Comparison of ENCODE assay signal across 22 cellular contexts in the genomic region with DNA sequence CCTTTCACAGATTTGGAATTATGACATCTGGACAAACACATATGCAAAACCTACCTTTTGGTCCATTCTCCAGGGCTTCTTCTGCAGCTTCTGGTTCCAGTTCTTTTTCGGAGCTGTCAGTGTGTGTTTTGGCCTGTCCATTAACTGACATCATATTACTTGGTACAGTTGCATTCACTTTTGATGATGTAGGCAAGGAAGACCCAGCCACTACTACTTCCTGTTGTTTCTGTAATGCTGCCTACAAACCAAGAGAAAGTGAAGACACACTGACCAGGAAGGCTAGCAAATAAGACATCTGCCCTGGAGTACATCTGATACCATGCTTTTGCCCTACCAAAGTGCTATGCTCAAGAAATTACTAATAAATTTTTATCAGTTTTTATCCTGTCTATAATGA. TPM values are rescaled to one million over a fixed set of nuclear protein-coding genes. Genes with fewer than 3 reads are reported as not detected.
DNase-seq lines count a peak whose midpoint lies in the region; ATAC-seq, FAIRE-seq and TF ChIP-seq lines count a peak whose summit lies in the region.
"Had no signal": no experiment of that assay in that cellular context is flagged by ENCODE, and none has a peak within 500 bp of the region (broad histone marks: within the 10 kb centered on the region; RNA-seq: fewer than 3 reads in every experiment).

No MANE protein-coding gene starts in this region.

- H3K4me1 Mint-ChIP-seq in activated CD4-positive, alpha-beta memory T cell treated with anti-CD3 and anti-CD28 coated beads, Interleukin-2, amount 10 ng/mL, durations not matched to agents 7 days and 5 days = peaks cover 27% of the 10 kb centered on the region
- peaks cover 9% of the 10 kb centered on the region for H3K4me1 Mint-ChIP-seq in activated CD4-positive, alpha-beta memory T cell treated with anti-CD3 and anti-CD28 coated beads for 36 hours (ENCODE audit: low read depth)
- H3K4me1 Mint-ChIP-seq in naive B cell = peaks cover 35 to 73% (median 43%) of the 10 kb centered on the region in 3 donors

- H3K79me2 ChIP-seq in GM12878 (ENCODE audit: control insufficient read depth, insufficient read depth, low read length) = no peaks in the 10 kb centered on the region; the same call in 1 of the 2 replicates

- peaks cover 51% of the 10 kb centered on the region for H3K36me3 Mint-ChIP-seq in activated CD4-positive, alpha-beta memory T cell treated with anti-CD3 and anti-CD28 coated beads, Interleukin-2, amount 10 ng/mL, durations not matched to agents 7 days and 5 days (ENCODE audit: low read depth)
- H3K36me3 Mint-ChIP-seq in activated CD4-positive, alpha-beta memory T cell treated with anti-CD3 and anti-CD28 coated beads for 36 hours = peaks cover 22% of the 10 kb centered on the region
- peaks cover 9 to 43% of the 10 kb centered on the region in 2 donors for H3K36me3 Mint-ChIP-seq in naive B cell

- TF ChIP-seq RAD21 in GM12878 (IDR thresholded peaks at IDR 0.05; ENCODE audit: insufficient read depth, low read depth, low read length) = no peak

- TF ChIP-seq EP300 in GM12878 (IDR thresholded peaks at IDR 0.05; ENCODE audit: borderline replicate concordance in 1 of 2, control insufficient read depth in 1 of 2, low read depth in 2 of 2, low read length in 2 of 2) = no peak

- SMC1A ChIA-PET in GM12878 (lab: Charles Lee; ENCODE audit: uncharacterized antibody, unreplicated experiment) = interaction anchor here (2.5 kb wide), 1 partner anchor 29 kb away, joined by 7 read pairs; no protein-coding TSS in a partner anchor

- FAIRE-seq in GM12878 (lab: Jason Lieb, UNC) = no peak
- FAIRE-seq: A549, GM12892, GM18507 had no signal

- peak overlapping the region; percentile 37 for H3K27ac Mint-ChIP-seq in activated CD4-positive, alpha-beta memory T cell treated with anti-CD3 and anti-CD28 coated beads, Interleukin-2, amount 10 ng/mL, durations not matched to agents 7 days and 5 days
- no peak overlapping the region for H3K27ac Mint-ChIP-seq in activated CD4-positive, alpha-beta memory T cell treated with anti-CD3 and anti-CD28 coated beads for 36 hours
- H3K27ac Mint-ChIP-seq in naive B cell = peak overlapping the region in 4 of 6 donors; percentile 39 to 81 (median 54)

- no peak overlapping the region for H3K9ac ChIP-seq in GM12878 (ENCODE audit: control insufficient read depth, insufficient read depth, low read length)
- H3K9ac ChIP-seq: BLaER1 treated with 17β-estradiol and CSF1 and Interleukin-3, amounts not matched to agents 10 nM and 100 nM; GM23248 had no signal

- H3K27me3 ChIP-seq in GM12878 (replicated peaks in 1 of 2; ENCODE audit: control insufficient read depth in 2 of 2, insufficient read depth in 2 of 2, low read length in 1 of 2) = no peaks in the 10 kb centered on the region
- H3K27me3 ChIP-seq: BLaER1 treated with 17β-estradiol and CSF1 and Interleukin-3, amounts not matched to agents 10 nM and 100 nM had no signal

- H3K36me3 ChIP-seq in GM12878 (ENCODE audit: control insufficient read depth in 2 of 2, insufficient read depth in 2 of 2, low read length in 1 of 2) = peaks cover 14 to 36% of the 10 kb centered on the region in 2 experiments
- H3K36me3 ChIP-seq in mucosa of descending colon (ENCODE audit: low read depth) = peaks cover 13% of the 10 kb centered on the region

- RAD21 ChIA-PET in GM12878 (lab: Charles Lee; ENCODE audit: unreplicated experiment) = interaction anchor here (1.1 to 2.9 kb wide), 2 partner anchors 27 to 29 kb away, joined by 3 to 9 read pairs; no protein-coding TSS in a partner anchor

- ATAC-seq in HG02885 (IDR thresholded peaks at IDR 0.05; ENCODE audit: poor library complexity, unreplicated experiment) = peak; percentile 46
- ATAC-seq in GM12878 = peak; percentile 36; the same call in 2 of the 3 replicates
- ATAC-seq in naive B cell (ENCODE audit: low read depth in 2 of 2) = no peak
- ATAC-seq in mucosa of descending colon = no peak
- ATAC-seq: A549 had no signal

- H3K27ac ChIP-seq in GM12878 (ENCODE audit: control insufficient read depth, insufficient read depth) = no peak overlapping the region
- H3K27ac ChIP-seq: A549; BLaER1 treated with 17β-estradiol and CSF1 and Interleukin-3, amounts not matched to agents 10 nM and 100 nM; GM23248 had no signal

- H3K4me2 ChIP-seq in GM12878 (ENCODE audit: control insufficient read depth, insufficient read depth) = no peak overlapping the region
- H3K4me2 ChIP-seq: A549; BLaER1 treated with 17β-estradiol and CSF1 and Interleukin-3, amounts not matched to agents 10 nM and 100 nM had no signal

- no peak for DNase-seq in activated CD4-positive, alpha-beta memory T cell treated with anti-CD3 and anti-CD28 coated beads, Interleukin-2, amount 10 ng/mL, durations not matched to agents 7 days and 5 days
- no peak for DNase-seq in activated CD4-positive, alpha-beta memory T cell treated with anti-CD3 and anti-CD28 coated beads for 36 hours
- DNase-seq in GM12878 (ENCODE audit: low read depth, low spot score) (no peak), naive B cell (no peak), mucosa of descending colon (no peak), putamen (ENCODE audit: low spot score) (no peak)
- no peak for DNase-seq in stimulated activated CD4-positive, alpha-beta T cell treated with anti-CD3 and anti-CD28 coated beads, Interleukin-2, amount 100 ng/mL, for 48 hours
- DNase-seq: CD8-positive, alpha-beta memory T cell; DMS53; GM23248; HCEC 1CT; NCI-H1105 treated with DMSO at 0.1 percent for 48 hours; NCI-H1694 treated with DMSO at 0.1 percent for 48 hours; NCI-H510A; NCI-H748 treated with DMSO at 0.1 percent for 48 hours; OCI-M1; SHP77 had no signal

- TF ChIP-seq POLR2A in GM12878 (IDR thresholded peaks at IDR 0.05; ENCODE audit: low read depth, low read length) = no peak

- POLR2A ChIA-PET in activated CD4-positive, alpha-beta memory T cell treated with anti-CD3 and anti-CD28 coated beads, Interleukin-2, amount 10 ng/mL, durations not matched to agents 7 days and 5 days (lab: Charles Lee) = no interaction called here
- POLR2A ChIA-PET in activated CD4-positive, alpha-beta memory T cell treated with anti-CD3 and anti-CD28 coated beads for 36 hours (lab: Charles Lee) = no interaction called here
- POLR2A ChIA-PET in GM12878 (lab: Charles Lee) = no interaction called here

- in situ Hi-C loops in GM12878 (cut with MboI) = no loop called here

- no peak overlapping the region for H3K4me3 ChIP-seq in GM12878
- H3K4me3 ChIP-seq in mucosa of descending colon = no peak overlapping the region
- H3K4me3 ChIP-seq: A549; BLaER1 treated with 17β-estradiol and CSF1 and Interleukin-3, amounts not matched to agents 10 nM and 100 nM; GM23248 had no signal

- intact Hi-C loops in activated CD4-positive, alpha-beta memory T cell treated with anti-CD3 and anti-CD28 coated beads for 36 hours (cut with micrococcal nuclease) = no loop called here
- intact Hi-C loops in GM12878 (cut with micrococcal nuclease; ENCODE audit: unreplicated experiment) (no loop called here), mucosa of descending colon (cut with DNase I, micrococcal nuclease) (no loop called here)

- no peaks in the 10 kb centered on the region for H3K27me3 Mint-ChIP-seq in activated CD4-positive, alpha-beta memory T cell treated with anti-CD3 and anti-CD28 coated beads, Interleukin-2, amount 10 ng/mL, durations not matched to agents 7 days and 5 days
- no peaks in the 10 kb centered on the region for H3K27me3 Mint-ChIP-seq in activated CD4-positive, alpha-beta memory T cell treated with anti-CD3 and anti-CD28 coated beads for 36 hours
- H3K27me3 Mint-ChIP-seq in naive B cell = no peaks in the 10 kb centered on the region
- H3K27me3 Mint-ChIP-seq: CD8-positive, alpha-beta memory T cell had no signal

- H3K4me3 Mint-ChIP-seq in activated CD4-positive, alpha-beta memory T cell treated with anti-CD3 and anti-CD28 coated beads, Interleukin-2, amount 10 ng/mL, durations not matched to agents 7 days and 5 days = no peak overlapping the region
- no peak overlapping the region for H3K4me3 Mint-ChIP-seq in activated CD4-positive, alpha-beta memory T cell treated with anti-CD3 and anti-CD28 coated beads for 36 hours
- peak overlapping the region in 3 of 8 donors; percentile 6 to 59 (median 10) for H3K4me3 Mint-ChIP-seq in naive B cell
- H3K4me3 Mint-ChIP-seq: CD8-positive, alpha-beta memory T cell had no signal

- no TSS peak for BruUV-seq in GM12878 (replicated peaks; lab: Mats Ljungman, UMichigan)

- no peaks in the 10 kb centered on the region for H3K9me3 Mint-ChIP-seq in activated CD4-positive, alpha-beta memory T cell treated with anti-CD3 and anti-CD28 coated beads, Interleukin-2, amount 10 ng/mL, durations not matched to agents 7 days and 5 days
- no peaks in the 10 kb centered on the region for H3K9me3 Mint-ChIP-seq in activated CD4-positive, alpha-beta memory T cell treated with anti-CD3 and anti-CD28 coated beads for 36 hours
- no peaks in the 10 kb centered on the region for H3K9me3 Mint-ChIP-seq in naive B cell
- H3K9me3 Mint-ChIP-seq: CD8-positive, alpha-beta memory T cell had no signal

- H3K9me3 ChIP-seq in GM12878 (replicated peaks; ENCODE audit: control insufficient read depth, insufficient read depth, low read length) (no peaks in the 10 kb centered on the region), mucosa of descending colon (no peaks in the 10 kb centered on the region)
- H3K9me3 ChIP-seq: A549; BLaER1 treated with 17β-estradiol and CSF1 and Interleukin-3, amounts not matched to agents 10 nM and 100 nM had no signal

- no peaks in the 10 kb centered on the region for H4K20me1 ChIP-seq in GM12878 (ENCODE audit: control insufficient read depth, insufficient read depth)

- no peak overlapping the region for H2AFZ ChIP-seq in GM12878 (ENCODE audit: control insufficient read depth, low read depth, low read length)
- H2AFZ ChIP-seq: GM23248 had no signal

- TF ChIP-seq CTCF in GM12878 (IDR thresholded peaks at IDR 0.05 in 2 of 3, conservative IDR thresholded peaks at IDR 0.05 in 1 of 3; ENCODE audit: control insufficient read depth in 2 of 3, extremely low read depth in 1 of 3, insufficient read depth in 1 of 3, low read depth in 3 of 3, low read length in 3 of 3) (no peak), mucosa of descending colon (IDR thresholded peaks at IDR 0.05) (no peak)

- CTCF ChIA-PET in activated CD4-positive, alpha-beta memory T cell treated with anti-CD3 and anti-CD28 coated beads, Interleukin-2, amount 10 ng/mL, durations not matched to agents 7 days and 5 days (lab: Charles Lee) = interaction anchor here (0.6 to 3.8 kb wide), 5 partner anchors 22 to 253 kb away, joined by 3 to 15 read pairs (median 3); a partner anchor contains a TSS
- CTCF ChIA-PET in activated CD4-positive, alpha-beta memory T cell treated with anti-CD3 and anti-CD28 coated beads for 36 hours (lab: Charles Lee) = interaction anchor here (1.5 kb wide), 1 partner anchor 29 kb away, joined by 8 read pairs; no protein-coding TSS in a partner anchor
- CTCF ChIA-PET in GM12878 (lab: Yijun Ruan, JAX) = interaction anchor here (1.3 to 6.0 kb wide), 7 partner anchors 25 to 178 kb away, joined by 3 to 32 read pairs (median 5); no protein-coding TSS in a partner anchor

- H3K4me1 ChIP-seq in GM12878 (ENCODE audit: control insufficient read depth, insufficient read depth, low read length) (peaks cover 9% of the 10 kb centered on the region), mucosa of descending colon (ENCODE audit: low read depth) (no peaks in the 10 kb centered on the region)
- H3K4me1 ChIP-seq: A549 had no signal

- 94% methylated on average over 1 of the region's 1 CpG for WGBS in GM12878 (ENCODE audit: insufficient coverage, insufficient replicate concordance, low lambda C conversion rate, missing lambda C conversion rate)

RNA-seq across cellular contexts. Expression of a gene that starts 31.9 kb away (rescaled TPM):
- 10 to 100 TPM; 22.5 to 24.6 TPM for total RNA-seq in activated CD4-positive, alpha-beta memory T cell treated with anti-CD3 and anti-CD28 coated beads, Interleukin-2, amount 10 ng/mL, durations not matched to agents 7 days and 5 days
- 10 to 100 TPM; 18.7 to 20.7 TPM for total RNA-seq in activated CD4-positive, alpha-beta memory T cell treated with anti-CD3 and anti-CD28 coated beads for 36 hours
- 19.9 and 29.2 TPM in 2 replicates for total RNA-seq in GM12878 (2013; cell fraction: nucleolus; rRNA removed)
- total RNA-seq in GM12878 (2014; rRNA removed) = 21.2 and 24.9 TPM in 2 replicates
- total RNA-seq in GM12878 (2014; rRNA removed; fragmentation: Illumina TruSeq; extraction: Trizol) = 25.4 and 25.9 TPM in 2 replicates
- 20.5 and 22.3 TPM in 2 replicates for total RNA-seq in GM12878 (2021)
- 44.0 TPM for polyA plus RNA-seq in GM12878 (2011; ENCODE audit: low read depth)
- polyA plus RNA-seq in GM12878 (2011; rRNA removed) = 25.6 and 35.8 TPM in 2 replicates
- polyA plus RNA-seq in GM12878 (2011; cell fraction: cytosol; rRNA removed) = 9.8 and 11.1 TPM in 2 replicates
- 9.4 and 12.7 TPM in 2 replicates for polyA plus RNA-seq in GM12878 (2011; cell fraction: nucleus; rRNA removed)
- 19.6 and 22.5 TPM in 2 replicates for polyA plus RNA-seq in GM12878 (2012)
- 27.9 and 29.9 TPM in 2 replicates for polyA plus RNA-seq in GM12878 (2014; fragmentation: Illumina TruSeq; extraction: Trizol)
- polyA plus RNA-seq in GM12878 (2014; fragmentation: Nextera tagmentation; extraction: Ambion mirVana) = 1 to 10 TPM; 7.5 to 8.9 TPM
- 16.3 and 17.0 TPM in 2 replicates for polyA plus RNA-seq in GM12878 (2014; rRNA removed)
- 10 to 100 TPM; 17.4 to 19.5 TPM for polyA plus RNA-seq in GM12878 (2016; fragmentation: Nextera tagmentation; extraction: Ambion mirVana)
- 13.6 and 20.0 TPM in 2 replicates for polyA minus RNA-seq in GM12878 (2011; rRNA and poly(A)+ RNA removed)
- polyA minus RNA-seq in GM12878 (2011; cell fraction: cytosol; rRNA and poly(A)+ RNA removed) = 9.8 and 17.7 TPM in 2 replicates
- 5.7 and 8.9 TPM in 2 replicates for polyA minus RNA-seq in GM12878 (2011; cell fraction: nucleus; rRNA and poly(A)+ RNA removed)
- 10 to 100 TPM; 38.5 to 88.1 (median 55.0) TPM for polyA plus RNA-seq in naive B cell (ENCODE audit: low read depth in 6 of 6)
- total RNA-seq in mucosa of descending colon = 10 to 100 TPM; 36.6 to 49.9 (median 48.0) TPM

Comparison
In these comparisons a context has a peak if more than half of its experiments do, and no peak if none do; other contexts are left out.
1. ATAC-seq: peak in HG02885 (single experiment) and GM12878 (single experiment); none in naive B cell (0 of 2) and mucosa of descending colon (single experiment).